14 cellular contexts compared by ENCODE assay signal in genomic region chr1:151237678-151238466, GRCh38. TPM values are rescaled to one million over a fixed set of nuclear protein-coding genes. Genes with fewer than 3 reads are reported as not detected.
A peak's percentile ranks its signal among the peaks of the same experiment; 100 is the strongest.
DNase-seq lines count a peak whose midpoint lies in the region; ATAC-seq and TF ChIP-seq lines count a peak whose summit lies in the region.
"Had no signal": no experiment of that assay in that cellular context is flagged by ENCODE, and none has a peak within 500 bp of the region (broad histone marks: within the 10 kb centered on the region; RNA-seq: fewer than 3 reads in every experiment).

No MANE protein-coding gene starts in this region.

- BruUV-seq in MCF 10A (replicated peaks; lab: Mats Ljungman, UMichigan) (no TSS peak), PC-3 (replicated peaks; lab: Mats Ljungman, UMichigan) (no TSS peak)

- TF ChIP-seq CTCF in MCF 10A (IDR thresholded peaks at IDR 0.05; ENCODE audit: unreplicated experiment), result no peak
- no peak for TF ChIP-seq CTCF in breast epithelium (IDR thresholded peaks at IDR 0.05)
- no peak for TF ChIP-seq CTCF in upper lobe of right lung (IDR thresholded peaks at IDR 0.05)
- TF ChIP-seq CTCF in PC-3 (conservative IDR thresholded peaks at IDR 0.05; ENCODE audit: low read depth, low read length), result no peak

- no peak overlapping the region for H3K4me2 ChIP-seq in PC-3 (ENCODE audit: low read length)

- no peaks in the 10 kb centered on the region for H4K20me1 ChIP-seq in PC-3 (ENCODE audit: low read length)

- H2AFZ ChIP-seq in PC-3 (ENCODE audit: low read length), result no peak overlapping the region

- H3K36me3 Mint-ChIP-seq in MCF 10A (ENCODE audit: insufficient read depth, unreplicated experiment), result peaks cover 100% of the 10 kb centered on the region

- no peak overlapping the region for H3K27ac ChIP-seq in breast epithelium
- H3K27ac ChIP-seq in cingulate gyrus (ENCODE audit: low read depth, low read length), result peak overlapping the region; percentile 52
- no peak overlapping the region for H3K27ac ChIP-seq in upper lobe of right lung
- no peak overlapping the region for H3K27ac ChIP-seq in caudate nucleus (ENCODE audit: low read depth, low read length)
- H3K27ac ChIP-seq in PC-3 (ENCODE audit: low read length), result no peak overlapping the region

- no peak for TF ChIP-seq POLR2A in breast epithelium (IDR thresholded peaks at IDR 0.05)

- H3K36me3 ChIP-seq in breast epithelium, result no peaks in the 10 kb centered on the region
- H3K36me3 ChIP-seq in upper lobe of right lung, result peaks cover 100% of the 10 kb centered on the region
- peaks cover 84% of the 10 kb centered on the region for H3K36me3 ChIP-seq in PC-3 (ENCODE audit: low read depth, low read length)

- no peaks in the 10 kb centered on the region for H3K27me3 Mint-ChIP-seq in MCF 10A (ENCODE audit: insufficient read depth, unreplicated experiment)

- peaks cover 12% of the 10 kb centered on the region for H3K4me1 Mint-ChIP-seq in MCF 10A (ENCODE audit: insufficient read depth, unreplicated experiment)
- H3K4me1 Mint-ChIP-seq: endodermal cell had no signal

- ATAC-seq in upper lobe of right lung, result peak; percentile 41
- no peak for ATAC-seq in PC-3

- no peak overlapping the region for H3K9ac ChIP-seq in PC-3 (ENCODE audit: low read length)

- no peak overlapping the region for H3K4me3 Mint-ChIP-seq in MCF 10A (ENCODE audit: unreplicated experiment)
- H3K4me3 Mint-ChIP-seq: endodermal cell had no signal

- H3K4me3 ChIP-seq in breast epithelium (no peak overlapping the region), upper lobe of right lung (no peak overlapping the region), PC-3 (ENCODE audit: low read length) (no peak overlapping the region)
- H3K4me3 ChIP-seq: heart right ventricle had no signal

- CTCF ChIA-PET in MCF 10A (lab: Yijun Ruan, JAX), result interaction anchor here (0.8 to 13.9 kb wide), 3 partner anchors 12 to 27 kb away, joined by 3 to 122 read pairs (median 6); partner anchors contain the start of gene PSMD4
- CTCF ChIA-PET in PC-3 (lab: Charles Lee), result no interaction called here

- no peaks in the 10 kb centered on the region for H3K9me2 ChIP-seq in PC-3 (replicated peaks; ENCODE audit: low read length)

- no peaks in the 10 kb centered on the region for H3K9me3 Mint-ChIP-seq in MCF 10A (ENCODE audit: unreplicated experiment)
- H3K9me3 Mint-ChIP-seq: endodermal cell had no signal

- H3K4me1 ChIP-seq in breast epithelium (no peaks in the 10 kb centered on the region), upper lobe of right lung (no peaks in the 10 kb centered on the region), PC-3 (ENCODE audit: insufficient read depth, low read length) (0 out of 2 replicates have a peak, but pooled peaks cover 4% of the 10 kb centered on the region)

- H3K27ac Mint-ChIP-seq in MCF 10A (ENCODE audit: low read depth, unreplicated experiment), result peak overlapping the region; percentile 29
- H3K27ac Mint-ChIP-seq: endodermal cell had no signal

- peaks cover 5% of the 10 kb centered on the region for H3F3A ChIP-seq in PC-3 (ENCODE audit: low read length, unreplicated experiment)

- POLR2A ChIA-PET in MCF 10A (lab: Yijun Ruan, JAX), result interaction anchor here (0.6 to 1.9 kb wide), 10 partner anchors 10 to 152 kb away, joined by 3 to 7 read pairs (median 4); partner anchors contain the start of genes PIP5K1A and PSMD4
- POLR2A ChIA-PET in PC-3 (lab: Charles Lee; ENCODE audit: unreplicated experiment), result no interaction called here

- H3K79me2 ChIP-seq in PC-3 (ENCODE audit: low read length), result no peaks in the 10 kb centered on the region

- no peak for DNase-seq in MCF 10A (ENCODE audit: unreplicated experiment)
- DNase-seq in breast epithelium (ENCODE audit: low spot score in 2 of 2), result no peak
- DNase-seq in NOMO-1 treated with DMSO at 0.1 percent for 48 hours (lab: John Stamatoyannopoulos, UW; ENCODE audit: unreplicated experiment), result peak; percentile 60
- no peak for DNase-seq in upper lobe of right lung
- DNase-seq in caudate nucleus (lab: John Stamatoyannopoulos, UW), result no peak
- no peak for DNase-seq in PC-3
- no peak for DNase-seq in DMS79 treated with DMSO at 0.1 percent for 48 hours (lab: John Stamatoyannopoulos, UW)
- DNase-seq: AML-193; endodermal cell; heart right ventricle; NCI-H1436; NCI-H748 treated with DMSO at 0.1 percent for 48 hours; stimulated activated CD4-positive, alpha-beta T cell treated with anti-CD3 and anti-CD28 coated beads, Interleukin-12 subunit alpha, Interleukin-12 subunit beta, amount 100 ng/mL, for 4 hours had no signal

- intact Hi-C loops in MCF 10A (cut with micrococcal nuclease) (loop anchor here (5.0 kb wide), 1 partner anchor 36 kb away; no protein-coding TSS in a partner anchor), breast epithelium (cut with DNase I; ENCODE audit: low total_unique reads) (no loop called here), upper lobe of right lung (cut with DNase I) (no loop called here), PC-3 (cut with micrococcal nuclease) (no loop called here)

- H3K9me3 ChIP-seq in breast epithelium (no peaks in the 10 kb centered on the region), upper lobe of right lung (no peaks in the 10 kb centered on the region), PC-3 (ENCODE audit: low read length) (no peaks in the 10 kb centered on the region)
- H3K9me3 ChIP-seq: heart right ventricle had no signal

- H3K27me3 ChIP-seq in breast epithelium (no peaks in the 10 kb centered on the region), upper lobe of right lung (no peaks in the 10 kb centered on the region), PC-3 (ENCODE audit: low read length) (no peaks in the 10 kb centered on the region)
- H3K27me3 ChIP-seq: heart right ventricle had no signal

RNA-seq across cellular contexts. Expression of gene PSMD4, which starts 16.7 kb away (rescaled TPM):
- total RNA-seq in MCF 10A (2022) (266 and 285 TPM in 2 replicates), breast epithelium (100 to 1,000 TPM; 108 to 188 (median 140) TPM), upper lobe of right lung (112 TPM), PC-3 (2014; rRNA removed) (404 and 469 TPM in 2 replicates)

RNA-seq across cellular contexts. Expression of gene PIP5K1A, which starts 39.5 kb away (rescaled TPM):
- 150 and 163 TPM in 2 replicates for total RNA-seq in MCF 10A (2022)
- 10 to 100 TPM; 38.1 to 87.2 (median 61.6) TPM for total RNA-seq in breast epithelium
- total RNA-seq in upper lobe of right lung, result 54.0 TPM
- 63.3 and 78.3 TPM in 2 replicates for total RNA-seq in PC-3 (2014; rRNA removed)

RNA-seq across cellular contexts. Expression of gene ZNF687, which starts 44.2 kb away (rescaled TPM):
- total RNA-seq in MCF 10A (2022) (26.3 and 27.5 TPM in 2 replicates), breast epithelium (10 to 100 TPM; 20.6 to 31.6 (median 25.9) TPM), upper lobe of right lung (22.5 TPM), PC-3 (2014; rRNA removed) (24.6 and 30.3 TPM in 2 replicates)

RNA-seq across cellular contexts. Expression of gene VPS72, which starts 47.9 kb away (rescaled TPM):
- total RNA-seq in MCF 10A (2022) (106 and 108 TPM in 2 replicates), breast epithelium (10 to 100 TPM; 34.6 to 49.0 (median 34.7) TPM), upper lobe of right lung (42.6 TPM), PC-3 (2014; rRNA removed) (75.1 and 94.7 TPM in 2 replicates)
